In the genomic region with DNA sequence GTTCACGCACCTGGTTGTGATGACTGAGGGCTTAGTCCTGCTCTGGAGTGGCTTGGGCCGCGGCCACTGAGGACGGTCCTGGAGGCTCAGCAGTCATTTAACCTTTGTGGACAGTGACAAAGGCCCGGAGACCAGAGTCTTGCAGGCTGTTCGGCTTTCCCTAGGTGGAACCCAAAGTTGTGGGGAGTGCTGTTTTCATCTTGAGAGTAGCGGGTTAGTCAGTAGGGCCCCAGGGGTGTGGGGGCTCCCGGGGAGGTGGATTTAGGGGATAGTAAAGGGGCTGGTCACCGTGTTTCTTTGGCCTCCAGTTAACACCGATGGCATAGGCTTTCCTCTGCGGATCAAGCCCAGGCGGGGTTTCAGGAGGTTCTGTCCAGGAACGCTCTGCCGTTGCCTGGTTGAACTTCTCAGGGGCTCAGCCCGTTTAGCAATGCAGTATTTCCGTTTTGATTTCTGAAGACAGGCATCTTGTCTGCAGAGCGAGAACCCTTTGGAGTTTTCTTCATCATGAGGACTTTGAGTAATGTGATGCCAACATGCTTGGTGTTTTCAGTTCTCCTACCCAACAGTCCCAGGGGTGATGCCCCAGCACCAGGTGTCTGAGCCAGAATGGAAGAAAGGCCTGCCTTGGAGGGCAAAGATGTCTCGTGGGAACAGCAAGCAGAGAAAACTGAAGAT, we compare ENCODE assay signal across 14 cellular contexts. TPM values are rescaled to one million over a fixed set of nuclear protein-coding genes. Genes with fewer than 3 reads are reported as not detected.
"Had no signal": no experiment of that assay in that cellular context is flagged by ENCODE, and none has a peak within 500 bp of the region (broad histone marks: within the 10 kb centered on the region; RNA-seq: fewer than 3 reads in every experiment).

No MANE protein-coding gene starts in this region.

- ATAC-seq: body of pancreas, psoas muscle had no signal

- H3K4me3 ChIP-seq: body of pancreas, esophagus muscularis mucosa, psoas muscle, SJCRH30, thyroid gland had no signal

- H3K4me3 Mint-ChIP-seq: activated CD4-positive, alpha-beta memory T cell treated with anti-CD3 and anti-CD28 coated beads, Interleukin-2, amount 10 ng/mL, durations not matched to agents 7 days and 5 days; activated naive CD4-positive, alpha-beta T cell treated with anti-CD3 and anti-CD28 coated beads, Interleukin-2, amount 50 U/mL, for 24 hours had no signal

- H3K4me1 ChIP-seq: body of pancreas, esophagus muscularis mucosa, psoas muscle, SJCRH30, thyroid gland had no signal

- H3K27me3 ChIP-seq: body of pancreas, SJCRH30, thyroid gland had no signal

- H3K36me3 ChIP-seq: esophagus muscularis mucosa, SJCRH30, thyroid gland had no signal

- DNase-seq: activated CD4-positive, alpha-beta memory T cell treated with anti-CD3 and anti-CD28 coated beads, Interleukin-2, amount 10 ng/mL, durations not matched to agents 7 days and 5 days; activated CD4-positive, alpha-beta T cell treated with anti-CD3 and anti-CD28 coated beads for 1 hour; amniotic stem cell; body of pancreas; cerebellar nuclear complex; mammary epithelial cell; psoas muscle; SJCRH30; stimulated activated CD4-positive, alpha-beta T cell treated with anti-CD3 and anti-CD28 coated beads, Interleukin-2, amount 100 ng/mL, for 48 hours; thyroid gland had no signal

- H3K27me3 Mint-ChIP-seq: activated CD4-positive, alpha-beta memory T cell treated with anti-CD3 and anti-CD28 coated beads, Interleukin-2, amount 10 ng/mL, durations not matched to agents 7 days and 5 days; activated naive CD4-positive, alpha-beta T cell treated with anti-CD3 and anti-CD28 coated beads, Interleukin-2, amount 50 U/mL, for 24 hours had no signal

- H3K27ac Mint-ChIP-seq: activated CD4-positive, alpha-beta memory T cell treated with anti-CD3 and anti-CD28 coated beads, Interleukin-2, amount 10 ng/mL, durations not matched to agents 7 days and 5 days had no signal

- H3K27ac ChIP-seq: body of pancreas, esophagus muscularis mucosa, psoas muscle, SJCRH30, thyroid gland had no signal

- H3K9me3 ChIP-seq: body of pancreas, thyroid gland had no signal

- H3K4me1 Mint-ChIP-seq: activated CD4-positive, alpha-beta memory T cell treated with anti-CD3 and anti-CD28 coated beads, Interleukin-2, amount 10 ng/mL, durations not matched to agents 7 days and 5 days had no signal

RNA-seq across cellular contexts. Expression of a gene that starts 31.8 kb away (rescaled TPM):
- total RNA-seq: fibroblast of villous mesenchyme, mammary epithelial cell, osteoblast had no signal
